In genomic region chr14:23071244-23071974, GRCh38 we compare ENCODE assay signal across 8 cellular contexts. TPM values are rescaled to one million over a fixed set of nuclear protein-coding genes. Genes with fewer than 3 reads are reported as not detected.
A peak's percentile ranks its signal among the peaks of the same experiment; 100 is the strongest.
DNase-seq lines count a peak whose midpoint lies in the region; ATAC-seq and TF ChIP-seq lines count a peak whose summit lies in the region.

No MANE protein-coding gene starts in this region.

- ATAC-seq in GM19395 (IDR thresholded peaks at IDR 0.05; ENCODE audit: unreplicated experiment), result peak; percentile 86

- H3K36me3 ChIP-seq in endodermal cell (ENCODE audit: control insufficient read depth, insufficient read depth, low read length), result peaks cover 67% of the 10 kb centered on the region

- H3K9ac ChIP-seq in endodermal cell (ENCODE audit: extremely low read depth, low read length, poor library complexity, severe bottlenecking), result peak overlapping the region; percentile 88

- TF ChIP-seq CTCF in AG09319 (IDR thresholded peaks at IDR 0.05; ENCODE audit: low read depth, low read length) (no peak; the same call in 1 of the 2 replicates), endodermal cell (conservative IDR thresholded peaks at IDR 0.05) (no peak)

- H3K9me3 ChIP-seq in endodermal cell (ENCODE audit: control insufficient read depth, low read length) (no peaks in the 10 kb centered on the region), mononuclear cell (ENCODE audit: low read depth, low read length) (no peaks in the 10 kb centered on the region)

- 2% methylated on average over 7 to 14 of the region's 14 CpGs for whole genome bisulfite sequencing in endodermal cell (ENCODE audit: insufficient coverage in 1 of 2, insufficient read length in 1 of 2), 2 experiments

- H3K4me3 Mint-ChIP-seq in endodermal cell, result peak overlapping the region; percentile 90

- H3K9me3 Mint-ChIP-seq in endodermal cell, result no peaks in the 10 kb centered on the region

- H3K4me1 ChIP-seq in endodermal cell (ENCODE audit: control insufficient read depth, insufficient read depth, low read length) (peaks cover 40% of the 10 kb centered on the region), mononuclear cell (ENCODE audit: insufficient read depth, low read length) (peaks cover 38% of the 10 kb centered on the region)

- H3K27ac Mint-ChIP-seq in endodermal cell, result peak overlapping the region; percentile 97

- peaks cover 57% of the 10 kb centered on the region for H3K4me1 Mint-ChIP-seq in endodermal cell

- DNase-seq in AG09319 (ENCODE audit: extremely low read depth, low read depth) (peak; percentile 91), HK-2 (ENCODE audit: unreplicated experiment) (peak; percentile 81), endodermal cell (peak; percentile 94), NCI-H2029 treated with DMSO at 0.1 percent for 48 hours (lab: John Stamatoyannopoulos, UW) (no peak)
- DNase-seq in activated CD4-positive, alpha-beta T cell treated with anti-CD3 and anti-CD28 coated beads, Interleukin-2, amount 50 U/mL, for 48 hours, result peak; percentile 78 to 86
- DNase-seq in stimulated activated CD8-positive, alpha-beta memory T cell treated with anti-CD3 and anti-CD28 coated beads, Interleukin-4, amount 100 ng/mL, for 1 hour (ENCODE audit: low read depth in 2 of 2, low spot score in 1 of 2), result peak; percentile 28 to 43

- H3K4me3 ChIP-seq in endodermal cell (ENCODE audit: low read length) (peak overlapping the region; percentile 90), mononuclear cell (ENCODE audit: low read length) (peak overlapping the region; percentile 58)

- no peaks in the 10 kb centered on the region for H3K27me3 Mint-ChIP-seq in endodermal cell (ENCODE audit: insufficient read depth)

- peak overlapping the region; percentile 63 for H3K27ac ChIP-seq in endodermal cell (ENCODE audit: low read depth, low read length)

- H3K36me3 Mint-ChIP-seq in endodermal cell (ENCODE audit: low read depth), result peaks cover 64% of the 10 kb centered on the region

- no peaks in the 10 kb centered on the region for H3K27me3 ChIP-seq in endodermal cell (ENCODE audit: control insufficient read depth, insufficient read depth, low read length, poor library complexity, severe bottlenecking)
- H3K27me3 ChIP-seq in mononuclear cell (ENCODE audit: insufficient read depth, low read length), result no peaks in the 10 kb centered on the region

RNA-seq across cellular contexts. Expression of gene CDH24, which starts 14.1 kb away (rescaled TPM):
- total RNA-seq in endodermal cell (10 to 100 TPM; 16.9 to 17.2 TPM), mononuclear cell (0.63 TPM)
- 37.1 TPM for polyA plus RNA-seq in endodermal cell (2013, experiment 1 of 2)
- 32.0 TPM for polyA plus RNA-seq in endodermal cell (2013, experiment 2 of 2)

RNA-seq across cellular contexts. Expression of gene ACIN1, which starts 23.5 kb away (rescaled TPM):
- 100 to 1,000 TPM; 314 to 367 TPM for total RNA-seq in endodermal cell
- polyA plus RNA-seq in endodermal cell (2013, experiment 1 of 2), result 253 TPM
- 214 TPM for polyA plus RNA-seq in endodermal cell (2013, experiment 2 of 2)
- total RNA-seq in mononuclear cell, result 123 TPM

RNA-seq across cellular contexts. Expression of gene C14orf119, which starts 23.9 kb away (rescaled TPM):
- total RNA-seq in endodermal cell, result 10 to 100 TPM; 76.7 to 82.9 TPM
- 61.4 TPM for polyA plus RNA-seq in endodermal cell (2013, experiment 1 of 2)
- polyA plus RNA-seq in endodermal cell (2013, experiment 2 of 2), result 63.7 TPM
- 5.2 TPM for total RNA-seq in mononuclear cell

RNA-seq across cellular contexts. Expression of gene PSMB11, which starts 29.4 kb away (rescaled TPM):
- total RNA-seq in endodermal cell, result not detected
- polyA plus RNA-seq in endodermal cell (2013, experiment 1 of 2), result not detected
- polyA plus RNA-seq in endodermal cell (2013, experiment 2 of 2), result not detected
- not detected for total RNA-seq in mononuclear cell

RNA-seq across cellular contexts. Expression of gene CIROP, which starts 33.4 kb away (rescaled TPM):
- total RNA-seq in endodermal cell (1 to 10 TPM in 1 of 2 donors, under 1 TPM in 1; 0.64 to 1.4 TPM), mononuclear cell (not detected)
- not detected for polyA plus RNA-seq in endodermal cell (2013, experiment 1 of 2)
- not detected for polyA plus RNA-seq in endodermal cell (2013, experiment 2 of 2)

Comparison
In these comparisons a context has a peak if more than half of its experiments do, and no peak if none do; other contexts are left out.
1. RNA of gene CDH24, which starts 14.1 kb away (total RNA-seq): 16.9 to 17.2 TPM in endodermal cell; 0.63 TPM in mononuclear cell (single experiment); every median in the first group is over 10 times any median in the second.
2. RNA of gene C14orf119, which starts 23.9 kb away (total RNA-seq): 76.7 to 82.9 TPM in endodermal cell; 5.2 TPM in mononuclear cell (single experiment); every median in the first group is over 10 times any median in the second.